Comparison of ENCODE assay signal across 10 cellular contexts in genomic region chr1:41672173-41672572, GRCh38.
DNase-seq lines count a peak whose midpoint lies in the region; ATAC-seq and TF ChIP-seq lines count a peak whose summit lies in the region.
"Had no signal": no experiment of that assay in that cellular context is flagged by ENCODE, and none has a peak within 500 bp of the region (broad histone marks: within the 10 kb centered on the region; RNA-seq: fewer than 3 reads in every experiment).

No MANE protein-coding gene starts in this region.

- no peak overlapping the region for H3K4me3 ChIP-seq in AG04449 (ENCODE audit: low read depth, low read length)
- H3K4me3 ChIP-seq: lung had no signal

- H3K4me3 Mint-ChIP-seq in HFFc6 = peak overlapping the region; percentile 79
- no peak overlapping the region for H3K4me3 Mint-ChIP-seq in activated naive CD8-positive, alpha-beta T cell treated with anti-CD3 and anti-CD28 coated beads for 36 hours

- ATAC-seq in GM18870 (IDR thresholded peaks at IDR 0.05; ENCODE audit: unreplicated experiment) = no peak
- no peak for ATAC-seq in HG03175 (IDR thresholded peaks at IDR 0.05; ENCODE audit: unreplicated experiment)

- TF ChIP-seq CTCF in AG04449 (IDR thresholded peaks at IDR 0.05; ENCODE audit: insufficient read depth, low read length, missing control alignments) (no peak), HFFc6 (IDR thresholded peaks at IDR 0.05) (no peak)

- peaks cover 75% of the 10 kb centered on the region for H3K4me1 Mint-ChIP-seq in HFFc6 (ENCODE audit: low read depth)
- peaks cover 68% of the 10 kb centered on the region for H3K4me1 Mint-ChIP-seq in activated naive CD8-positive, alpha-beta T cell treated with anti-CD3 and anti-CD28 coated beads for 36 hours

- H3K9me3 Mint-ChIP-seq in HFFc6 = no peaks in the 10 kb centered on the region
- no peaks in the 10 kb centered on the region for H3K9me3 Mint-ChIP-seq in activated naive CD8-positive, alpha-beta T cell treated with anti-CD3 and anti-CD28 coated beads for 36 hours

- H3K27ac Mint-ChIP-seq in HFFc6 = peak overlapping the region; percentile 90
- peak overlapping the region; percentile 18 for H3K27ac Mint-ChIP-seq in activated naive CD8-positive, alpha-beta T cell treated with anti-CD3 and anti-CD28 coated beads for 36 hours

- CTCF ChIA-PET in AG04449 (lab: Yijun Ruan, JAX) = interaction anchor here (1.1 to 2.5 kb wide), 5 partner anchors 9 to 98 kb away, joined by 3 to 10 read pairs (median 3); no protein-coding TSS in a partner anchor

- no peaks in the 10 kb centered on the region for H3K36me3 Mint-ChIP-seq in HFFc6 (ENCODE audit: low read depth)
- H3K36me3 Mint-ChIP-seq in activated naive CD8-positive, alpha-beta T cell treated with anti-CD3 and anti-CD28 coated beads for 36 hours = no peaks in the 10 kb centered on the region

- peaks cover 3% of the 10 kb centered on the region for H3K27me3 Mint-ChIP-seq in HFFc6 (ENCODE audit: insufficient read depth)
- H3K27me3 Mint-ChIP-seq in activated naive CD8-positive, alpha-beta T cell treated with anti-CD3 and anti-CD28 coated beads for 36 hours = no peaks in the 10 kb centered on the region

- POLR2A ChIA-PET in AG04449 (lab: Yijun Ruan, JAX) = interaction anchor here (0.6 to 3.1 kb wide), 4 partner anchors 9 to 42 kb away, joined by 3 to 14 read pairs (median 6); no protein-coding TSS in a partner anchor

- DNase-seq in AG04449 (ENCODE audit: low read depth, low spot score) (peak; percentile 64), HFFc6 (peak; percentile 89), islet precursor cell (peak; percentile 96), amygdala (lab: John Stamatoyannopoulos, UW) (no peak), AML-193 (lab: John Stamatoyannopoulos, UW) (no peak)
- DNase-seq in activated naive CD8-positive, alpha-beta T cell treated with anti-CD3 and anti-CD28 coated beads for 36 hours = no peak
- DNase-seq: GDM1 had no signal

Comparison
In these comparisons a context has a peak if more than half of its experiments do, and no peak if none do; other contexts are left out.
1. DNase-seq: peak in AG04449 (single experiment), HFFc6 (single experiment) and islet precursor cell (single experiment); none in activated naive CD8-positive, alpha-beta T cell treated with anti-CD3 and anti-CD28 coated beads for 36 hours (single experiment), amygdala (0 of 56) and AML-193 (0 of 2).